Comparison of ENCODE assay signal across 9 cellular contexts in the genomic region with DNA sequence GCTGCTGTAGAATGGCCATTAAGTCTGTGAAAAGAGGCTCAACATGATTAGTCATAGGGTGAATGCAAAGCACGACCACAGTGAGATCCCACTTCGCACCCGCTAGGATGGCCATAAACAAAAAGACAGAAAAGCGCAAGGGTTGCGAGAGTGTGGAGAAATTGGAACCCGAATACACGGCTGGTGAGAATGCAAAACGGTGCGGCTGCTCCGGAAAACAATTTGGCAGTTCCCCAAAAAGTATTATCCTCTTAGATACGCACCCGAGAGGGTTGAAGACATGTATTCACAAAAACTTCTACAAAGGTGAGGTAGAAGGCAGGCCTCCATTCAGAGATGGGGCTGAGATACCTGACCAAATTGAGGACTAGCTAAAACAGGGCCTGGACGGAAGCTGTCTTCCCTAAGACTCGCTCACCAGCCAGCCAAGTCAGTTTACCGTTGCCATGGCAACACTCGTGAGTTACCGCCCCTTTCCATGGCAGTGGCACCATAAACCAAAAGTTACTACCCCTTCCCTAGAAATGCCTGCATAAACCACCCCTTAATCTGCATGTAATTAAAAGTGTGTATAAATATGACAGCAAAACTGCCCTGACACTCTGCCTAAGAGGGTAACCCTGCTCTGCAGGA. TPM values are rescaled to one million over a fixed set of nuclear protein-coding genes. Genes with fewer than 3 reads are reported as not detected.
A peak's percentile ranks its signal among the peaks of the same experiment; 100 is the strongest.
DNase-seq lines count a peak whose midpoint lies in the region; ATAC-seq and TF ChIP-seq lines count a peak whose summit lies in the region.
"Had no signal": no experiment of that assay in that cellular context is flagged by ENCODE, and none has a peak within 500 bp of the region (broad histone marks: within the 10 kb centered on the region; RNA-seq: fewer than 3 reads in every experiment).

No MANE protein-coding gene starts in this region.

- H3K27me3 ChIP-seq in Peyer's patch (no peaks in the 10 kb centered on the region), skeletal muscle tissue (ENCODE audit: control insufficient read depth in 3 of 3, insufficient read depth in 3 of 3, low read length in 3 of 3) (no peaks in the 10 kb centered on the region)

- TF ChIP-seq CTCF in Peyer's patch (IDR thresholded peaks at IDR 0.05) (no peak), fibroblast of mammary gland (conservative IDR thresholded peaks at IDR 0.05; ENCODE audit: control insufficient read depth, insufficient read depth, low read depth, low read length) (no peak)

- peak; percentile 11 for DNase-seq in NCI-H82 (lab: John Stamatoyannopoulos, UW)
- no peak for DNase-seq in NCI-H82 treated with DMSO at 0.1 percent for 48 hours (lab: John Stamatoyannopoulos, UW; ENCODE audit: unreplicated experiment)
- no peak for DNase-seq in Peyer's patch
- DNase-seq in fibroblast of mammary gland (ENCODE audit: low read depth), result no peak
- no peak for DNase-seq in stimulated activated CD4-positive, alpha-beta T cell treated with anti-CD3 and anti-CD28 coated beads, Interleukin-12 subunit alpha, Interleukin-12 subunit beta, amount 100 ng/mL, for 4 hours

- H3K27ac ChIP-seq in Peyer's patch (no peak overlapping the region), skeletal muscle tissue (ENCODE audit: low read depth, low read length) (no peak overlapping the region)

- no peaks in the 10 kb centered on the region for H3K9me3 ChIP-seq in Peyer's patch
- peaks cover 0 to 4% (median 0%) of the 10 kb centered on the region in 3 donors for H3K9me3 ChIP-seq in skeletal muscle tissue (ENCODE audit: control insufficient read depth in 3 of 3, low read length in 3 of 3)
- H3K9me3 ChIP-seq: prostate gland had no signal

- H3K4me1 ChIP-seq in Peyer's patch (peaks cover 0 to 15% (median 5%) of the 10 kb centered on the region in 4 donors), skeletal muscle tissue (ENCODE audit: control insufficient read depth in 3 of 3, insufficient read depth in 3 of 3, low read length in 3 of 3) (peaks cover 10 to 14% (median 11%) of the 10 kb centered on the region in 3 donors)

- H3K36me3 ChIP-seq in Peyer's patch (peaks cover 0 to 29% (median 0%) of the 10 kb centered on the region in 3 donors), skeletal muscle tissue (ENCODE audit: control insufficient read depth in 3 of 3, insufficient read depth in 3 of 3, low read length in 3 of 3) (peaks cover 24 to 34% (median 28%) of the 10 kb centered on the region in 3 donors)
- H3K36me3 ChIP-seq: prostate gland had no signal

- H3K4me3 ChIP-seq in Peyer's patch (peak overlapping the region in 3 of 4 donors; percentile 71 to 91 (median 73)), fibroblast of mammary gland (ENCODE audit: control insufficient read depth, low read depth, low read length) (peak overlapping the region; percentile 99), skeletal muscle tissue (ENCODE audit: low read length in 3 of 3) (peak overlapping the region; percentile 84 to 100 (median 99))

- ATAC-seq in HG02798 (IDR thresholded peaks at IDR 0.05; ENCODE audit: poor library complexity, unreplicated experiment), result no peak
- ATAC-seq in GM18868 (IDR thresholded peaks at IDR 0.05; ENCODE audit: unreplicated experiment), result no peak

- TF ChIP-seq POLR2A in Peyer's patch (IDR thresholded peaks at IDR 0.05), result no peak

- H3K9ac ChIP-seq in skeletal muscle tissue (ENCODE audit: low read depth in 1 of 3, low read length in 3 of 3), result no peak overlapping the region

RNA-seq across cellular contexts. Expression of gene PSMB7, which starts 0.7 kb away (rescaled TPM):
- total RNA-seq in Peyer's patch (100 to 1,000 TPM in 1 of 4 donors, 10 to 100 TPM in 3; 67.6 to 110 (median 90.8) TPM), skeletal muscle tissue (215 TPM)

RNA-seq across cellular contexts. Expression of gene ADGRD2, which starts 34.3 kb away (rescaled TPM):
- total RNA-seq in Peyer's patch (not detected), skeletal muscle tissue (not detected)
